ENCODE assay signal across 8 cellular contexts in the genomic region with DNA sequence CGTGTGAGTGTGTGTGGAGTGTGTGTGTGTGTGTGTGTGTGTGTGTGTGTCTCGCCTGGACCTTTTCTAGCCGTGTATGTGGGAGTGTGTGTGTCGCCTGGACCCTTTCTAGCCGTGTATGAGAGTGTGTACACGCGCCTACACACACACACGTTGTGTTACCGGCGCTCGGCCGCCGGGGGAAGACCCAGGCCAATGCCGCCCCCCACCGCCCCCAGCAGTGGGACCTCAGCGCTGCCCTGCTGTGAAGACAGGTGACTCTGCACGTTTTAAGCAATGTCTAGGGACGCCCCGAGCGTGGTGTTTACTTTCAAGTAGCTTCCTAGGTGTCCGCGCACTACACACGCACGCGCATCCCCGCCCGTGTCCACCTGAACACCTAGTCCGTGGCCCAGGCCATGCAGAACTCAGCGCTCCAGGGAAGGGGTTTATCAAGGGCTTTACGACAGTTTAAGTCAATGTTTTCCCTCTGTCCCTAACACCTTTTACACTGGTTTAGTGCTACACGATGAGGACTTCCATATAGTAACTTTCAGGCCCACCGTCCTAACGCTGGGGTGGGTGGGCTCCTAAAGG. TPM values are rescaled to one million over a fixed set of nuclear protein-coding genes. Genes with fewer than 3 reads are reported as not detected.
DNase-seq lines count a peak whose midpoint lies in the region; ATAC-seq and TF ChIP-seq lines count a peak whose summit lies in the region.

No MANE protein-coding gene starts in this region.

- H3K4me1 Mint-ChIP-seq in activated naive CD8-positive, alpha-beta T cell treated with anti-CD3 and anti-CD28 coated beads for 36 hours: peaks cover 19% of the 10 kb centered on the region

- H3K4me3 Mint-ChIP-seq in activated naive CD8-positive, alpha-beta T cell treated with anti-CD3 and anti-CD28 coated beads for 36 hours: peak overlapping the region; percentile 83

- in situ Hi-C loops in Panc1 (cut with HindIII; ENCODE audit: low pct_unique_long_range_greater_than_20kb, low sequenced_read_pairs): no loop called here
- in situ Hi-C loops in gastrocnemius medialis (cut with MboI; ENCODE audit: low sequenced_read_pairs in 4 of 4): loop anchor here in 3 of 4 donors (5.0 to 10.0 kb wide), 4 partner anchors 186 to 306 kb away; no protein-coding TSS in a partner anchor

- peaks cover 29% of the 10 kb centered on the region for H3K36me3 Mint-ChIP-seq in activated naive CD8-positive, alpha-beta T cell treated with anti-CD3 and anti-CD28 coated beads for 36 hours

- POLR2A ChIA-PET in Panc1 (lab: Charles Lee): no interaction called here

- peak overlapping the region; percentile 94 for H3K27ac Mint-ChIP-seq in activated naive CD8-positive, alpha-beta T cell treated with anti-CD3 and anti-CD28 coated beads for 36 hours

- BruUV-seq in Panc1 (replicated peaks; lab: Mats Ljungman, UMichigan): no TSS peak

- ATAC-seq in GM18505 (IDR thresholded peaks at IDR 0.05; ENCODE audit: unreplicated experiment) (peak; percentile 10), HG03159 (IDR thresholded peaks at IDR 0.05; ENCODE audit: unreplicated experiment) (peak; percentile 4), Panc1 (peak; percentile 7), right cardiac atrium (peak; percentile 9 to 32), gastrocnemius medialis (peak; percentile 3 to 5), GM21619 (IDR thresholded peaks at IDR 0.05; ENCODE audit: unreplicated experiment) (no peak), HG03095 (IDR thresholded peaks at IDR 0.05; ENCODE audit: unreplicated experiment) (no peak)

- H3K36me3 ChIP-seq in Panc1 (ENCODE audit: control insufficient read depth, insufficient read depth, low read length) (peaks cover 2% of the 10 kb centered on the region; the same call in 1 of the 2 replicates), gastrocnemius medialis (no peaks in the 10 kb centered on the region)

- H3K27me3 Mint-ChIP-seq in activated naive CD8-positive, alpha-beta T cell treated with anti-CD3 and anti-CD28 coated beads for 36 hours: no peaks in the 10 kb centered on the region

- peaks cover 22% of the 10 kb centered on the region for H3K27me3 ChIP-seq in Panc1 (ENCODE audit: control insufficient read depth, insufficient read depth, low read length)
- H3K27me3 ChIP-seq in right cardiac atrium (ENCODE audit: control insufficient read depth, insufficient read depth): no peaks in the 10 kb centered on the region
- no peaks in the 10 kb centered on the region for H3K27me3 ChIP-seq in gastrocnemius medialis

- TF ChIP-seq POLR2A in GM18505 (IDR thresholded peaks at IDR 0.05; ENCODE audit: borderline replicate concordance, extremely low read depth, insufficient read depth, insufficient read length) (peak; percentile 28), gastrocnemius medialis (IDR thresholded peaks at IDR 0.05) (no peak)

- CTCF ChIA-PET in Panc1 (lab: Charles Lee): no interaction called here

- no peak for DNase-seq in Panc1 (ENCODE audit: low read depth, low spot score)
- peak; percentile 62 for DNase-seq in activated naive CD8-positive, alpha-beta T cell treated with anti-CD3 and anti-CD28 coated beads for 36 hours
- DNase-seq in right cardiac atrium: peak in 2 of 3 donors; percentile 38 to 68
- peak; percentile 32 to 55 for DNase-seq in gastrocnemius medialis

- no peak for TF ChIP-seq CTCF in Panc1 (IDR thresholded peaks at IDR 0.05)
- TF ChIP-seq CTCF in gastrocnemius medialis (IDR thresholded peaks at IDR 0.05 in 4 of 5, conservative IDR thresholded peaks at IDR 0.05 in 1 of 5): no peak

- intact Hi-C loops in Panc1 (cut with micrococcal nuclease; ENCODE audit: unreplicated experiment) (no loop called here), right cardiac atrium (cut with DNase I) (loop anchor here (5.0 kb wide), 3 partner anchors 117 to 303 kb away; no protein-coding TSS in a partner anchor), gastrocnemius medialis (cut with DNase I; ENCODE audit: low total_unique reads) (loop anchor here (2.0 to 5.0 kb wide), 2 partner anchors 46 to 117 kb away; partner anchors contain the start of gene KDSR)

- no peak overlapping the region for H3K27ac ChIP-seq in Panc1 (ENCODE audit: low read length)
- H3K27ac ChIP-seq in right cardiac atrium (ENCODE audit: low read length): peak overlapping the region; percentile 25
- H3K27ac ChIP-seq in gastrocnemius medialis: peak overlapping the region; percentile 83 to 86 (median 84)

- H3K4me1 ChIP-seq in Panc1 (ENCODE audit: control insufficient read depth, insufficient read depth, low read length) (peaks cover 6% of the 10 kb centered on the region; the same call in 1 of the 2 replicates), right cardiac atrium (ENCODE audit: control insufficient read depth, insufficient read depth, low read length) (peaks cover 8% of the 10 kb centered on the region), gastrocnemius medialis (peaks cover 10 to 28% of the 10 kb centered on the region in 2 donors)

- H3K4me3 ChIP-seq in Panc1 (ENCODE audit: low read depth in 2 of 2, low read length in 2 of 2) (peak overlapping the region; percentile 41 to 50), right cardiac atrium (ENCODE audit: low read length) (peak overlapping the region; percentile 100), gastrocnemius medialis (peak overlapping the region; percentile 49 to 79 (median 50))

- H3K9me3 ChIP-seq in Panc1 (ENCODE audit: control insufficient read depth, insufficient read depth, low read depth, low read length) (no peaks in the 10 kb centered on the region), right cardiac atrium (ENCODE audit: control insufficient read depth, low read length) (no peaks in the 10 kb centered on the region), gastrocnemius medialis (no peaks in the 10 kb centered on the region)

- WGBS in right cardiac atrium: 31% methylated on average over 33 of the region's 33 CpGs

- H3K9me3 Mint-ChIP-seq in activated naive CD8-positive, alpha-beta T cell treated with anti-CD3 and anti-CD28 coated beads for 36 hours: no peaks in the 10 kb centered on the region

RNA-seq across cellular contexts. Expression of gene BCL2, which starts 1.2 kb away (rescaled TPM):
- 0.72 TPM for total RNA-seq in Panc1 (2021; ENCODE audit: unreplicated experiment)
- 0.31 TPM for polyA plus RNA-seq in Panc1 (2012; ENCODE audit: insufficient read length)
- 10 to 100 TPM; 62.8 to 67.3 TPM for total RNA-seq in activated naive CD8-positive, alpha-beta T cell treated with anti-CD3 and anti-CD28 coated beads for 36 hours
- 1 to 10 TPM; 3.5 to 7.7 (median 4.3) TPM for total RNA-seq in right cardiac atrium
- polyA plus RNA-seq in right cardiac atrium: 2.7 TPM
- total RNA-seq in gastrocnemius medialis: 10 to 100 TPM in 2 of 4 donors, 1 to 10 TPM in 2; 6.2 to 20.4 (median 13.7) TPM

RNA-seq across cellular contexts. Expression of gene KDSR, which starts 46.2 kb away (rescaled TPM):
- total RNA-seq in Panc1 (2021; ENCODE audit: unreplicated experiment) (29.8 TPM), right cardiac atrium (10 to 100 TPM; 46.9 to 49.9 (median 49.0) TPM), gastrocnemius medialis (10 to 100 TPM; 11.2 to 18.6 (median 14.4) TPM)
- polyA plus RNA-seq in Panc1 (2012; ENCODE audit: insufficient read length): 24.2 TPM
- 10 to 100 TPM; 50.5 to 55.8 TPM for total RNA-seq in activated naive CD8-positive, alpha-beta T cell treated with anti-CD3 and anti-CD28 coated beads for 36 hours
- 21.8 TPM for polyA plus RNA-seq in right cardiac atrium

Comparison
In these comparisons a context has a peak if more than half of its experiments do, and no peak if none do; other contexts are left out.
1. ATAC-seq: peak in GM18505 (single experiment), HG03159 (single experiment), Panc1 (single experiment), right cardiac atrium (2 of 2) and gastrocnemius medialis (2 of 2); none in GM21619 (single experiment) and HG03095 (single experiment).
2. H3K4me3 ChIP-seq: peak in every context shown above with its lines; median percentile 100 in right cardiac atrium; 50 in gastrocnemius medialis; 46 in Panc1.